Comparison of ENCODE assay signal across 18 cellular contexts in genomic region chr2:40584432-40584831, GRCh38.
DNase-seq lines count a peak whose midpoint lies in the region; ATAC-seq and TF ChIP-seq lines count a peak whose summit lies in the region.
"Had no signal": no experiment of that assay in that cellular context is flagged by ENCODE, and none has a peak within 500 bp of the region (broad histone marks: within the 10 kb centered on the region; RNA-seq: fewer than 3 reads in every experiment).

No MANE protein-coding gene starts in this region.

- H3F3A ChIP-seq in SK-N-SH (replicated peaks; ENCODE audit: insufficient read depth): no peaks in the 10 kb centered on the region

- DNase-seq in A172 (ENCODE audit: low spot score): peak; percentile 2
- DNase-seq in HS-5 (ENCODE audit: low read depth): peak; percentile 56
- no peak for DNase-seq in RWPE2 (ENCODE audit: low spot score)
- peak; percentile 4 for DNase-seq in fibroblast of lung (ENCODE audit: low read depth in 2 of 2)
- no peak for DNase-seq in stimulated activated CD4-positive, alpha-beta T cell treated with anti-CD3 and anti-CD28 coated beads, Interleukin-12 subunit alpha, Interleukin-12 subunit beta, amount 100 ng/mL, for 4 hours
- no peak for DNase-seq in activated T-cell treated with anti-CD3 and anti-CD28 coated beads, Interleukin-2, amount 50 U/mL, for 1 hour
- no peak for DNase-seq in SK-N-SH
- DNase-seq: CD4-positive, CD25-positive, alpha-beta regulatory T cell; DMS153; H7; KBM-7; NCI-H1417; NCI-H187; NCI-H510A treated with DMSO at 0.1 percent for 48 hours; NCI-H774; SHP77 treated with DMSO at 0.1 percent for 48 hours had no signal

- H3K4me1 Mint-ChIP-seq in activated T-helper 17 cell treated with anti-CD3 and anti-CD28 coated beads, Interleukin-2, amount 50 U/mL, for 72 hours: no peaks in the 10 kb centered on the region
- H3K4me1 Mint-ChIP-seq: CD4-positive, CD25-positive, alpha-beta regulatory T cell had no signal

- no peaks in the 10 kb centered on the region for H3K36me3 Mint-ChIP-seq in activated T-helper 17 cell treated with anti-CD3 and anti-CD28 coated beads, Interleukin-2, amount 50 U/mL, for 72 hours (ENCODE audit: low read depth)
- H3K36me3 Mint-ChIP-seq: CD4-positive, CD25-positive, alpha-beta regulatory T cell had no signal

- H3K9ac ChIP-seq in fibroblast of lung (ENCODE audit: insufficient read depth, low read length): no peak overlapping the region
- no peak overlapping the region for H3K9ac ChIP-seq in SK-N-SH

- no peak overlapping the region for H3K27ac Mint-ChIP-seq in activated T-helper 17 cell treated with anti-CD3 and anti-CD28 coated beads, Interleukin-2, amount 50 U/mL, for 72 hours
- H3K27ac Mint-ChIP-seq: CD4-positive, CD25-positive, alpha-beta regulatory T cell had no signal

- TF ChIP-seq RAD21 in SK-N-SH (IDR thresholded peaks at IDR 0.05; ENCODE audit: low read length): no peak

- H3K36me3 ChIP-seq in RWPE2 (ENCODE audit: low read depth): no peaks in the 10 kb centered on the region
- no peaks in the 10 kb centered on the region for H3K36me3 ChIP-seq in fibroblast of lung (ENCODE audit: control insufficient read depth, insufficient read depth, low read length)
- no peaks in the 10 kb centered on the region for H3K36me3 ChIP-seq in SK-N-SH (replicated peaks in 1 of 2; ENCODE audit: control insufficient read depth in 1 of 2, insufficient read depth in 2 of 2, low read length in 1 of 2)

- H2AFZ ChIP-seq in fibroblast of lung (ENCODE audit: low read length) (no peak overlapping the region), SK-N-SH (ENCODE audit: low read depth) (no peak overlapping the region)

- TF ChIP-seq CTCF in RWPE2 (IDR thresholded peaks at IDR 0.05; ENCODE audit: poor library complexity, severe bottlenecking) (no peak), fibroblast of lung (conservative IDR thresholded peaks at IDR 0.05 in 1 of 2, IDR thresholded peaks at IDR 0.05 in 1 of 2; ENCODE audit: low read depth in 1 of 2, low read length in 2 of 2) (no peak), SK-N-SH (IDR thresholded peaks at IDR 0.05) (no peak)

- 61% methylated on average over 2 of the region's 2 CpGs for WGBS in SK-N-SH (ENCODE audit: low lambda C conversion rate)

- no peak overlapping the region for H3K27ac ChIP-seq in RWPE2 (ENCODE audit: poor library complexity, severe bottlenecking)
- no peak overlapping the region for H3K27ac ChIP-seq in fibroblast of lung (ENCODE audit: insufficient read depth, low read length)
- no peak overlapping the region for H3K27ac ChIP-seq in SK-N-SH (ENCODE audit: low read depth in 2 of 2, low read length in 1 of 2)
- H3K27ac ChIP-seq: 22Rv1 had no signal

- no peaks in the 10 kb centered on the region for H3K27me3 Mint-ChIP-seq in activated T-helper 17 cell treated with anti-CD3 and anti-CD28 coated beads, Interleukin-2, amount 50 U/mL, for 72 hours
- H3K27me3 Mint-ChIP-seq: CD4-positive, CD25-positive, alpha-beta regulatory T cell had no signal

- no peaks in the 10 kb centered on the region for H3K4me1 ChIP-seq in RWPE2 (ENCODE audit: insufficient read depth, poor library complexity, severe bottlenecking)
- no peaks in the 10 kb centered on the region for H3K4me1 ChIP-seq in fibroblast of lung (ENCODE audit: control insufficient read depth, extremely low read depth, insufficient read depth, low read length)
- H3K4me1 ChIP-seq in SK-N-SH (ENCODE audit: control insufficient read depth in 1 of 2, insufficient read depth in 2 of 2, low read depth in 1 of 2, low read length in 1 of 2): no peaks in the 10 kb centered on the region

- peak; percentile 59; the same call in 2 of the 3 replicates for ATAC-seq in RWPE2 (ENCODE audit: low read depth)
- ATAC-seq in activated T-helper 17 cell treated with anti-CD3 and anti-CD28 coated beads, Interleukin-2, amount 50 U/mL, for 72 hours (replicated peaks): no peak

- H3K9me3 ChIP-seq in RWPE2 (ENCODE audit: severe bottlenecking) (no peaks in the 10 kb centered on the region), fibroblast of lung (ENCODE audit: control insufficient read depth, insufficient read depth, low read depth, low read length) (no peaks in the 10 kb centered on the region), SK-N-SH (no peaks in the 10 kb centered on the region)

- CTCF ChIA-PET in SK-N-SH (lab: Yijun Ruan, JAX): no interaction called here

- H3K27me3 ChIP-seq in RWPE2 (ENCODE audit: insufficient read depth, poor library complexity, severe bottlenecking) (no peaks in the 10 kb centered on the region), fibroblast of lung (ENCODE audit: control insufficient read depth, insufficient read depth, low read length) (no peaks in the 10 kb centered on the region), SK-N-SH (ENCODE audit: insufficient read depth) (no peaks in the 10 kb centered on the region)

- H3K4me3 ChIP-seq in RWPE2 (ENCODE audit: severe bottlenecking) (no peak overlapping the region), fibroblast of lung (replicated peaks in 1 of 4; ENCODE audit: control extremely low read depth in 1 of 4, insufficient read depth in 1 of 4, low read depth in 3 of 4, low read length in 4 of 4) (no peak overlapping the region), SK-N-SH (ENCODE audit: low read depth in 2 of 2, low read length in 1 of 2) (no peak overlapping the region)

- POLR2A ChIA-PET in SK-N-SH (lab: Yijun Ruan, JAX): no interaction called here

- no peaks in the 10 kb centered on the region for H4K20me1 ChIP-seq in fibroblast of lung (ENCODE audit: control insufficient read depth, extremely low read depth, insufficient read depth, low read length)
- no peaks in the 10 kb centered on the region for H4K20me1 ChIP-seq in SK-N-SH (ENCODE audit: insufficient read depth)

- H3K4me2 ChIP-seq in fibroblast of lung (ENCODE audit: extremely low read depth, insufficient read depth, low read length): no peak overlapping the region
- no peak overlapping the region for H3K4me2 ChIP-seq in SK-N-SH

- H3K79me2 ChIP-seq in fibroblast of lung (ENCODE audit: control insufficient read depth, insufficient read depth, low read length) (no peaks in the 10 kb centered on the region), SK-N-SH (ENCODE audit: insufficient read depth) (no peaks in the 10 kb centered on the region)

- H3K9me3 Mint-ChIP-seq in activated T-helper 17 cell treated with anti-CD3 and anti-CD28 coated beads, Interleukin-2, amount 50 U/mL, for 72 hours: peaks cover 3% of the 10 kb centered on the region

- no peak overlapping the region for H3K4me3 Mint-ChIP-seq in activated T-helper 17 cell treated with anti-CD3 and anti-CD28 coated beads, Interleukin-2, amount 50 U/mL, for 72 hours
- H3K4me3 Mint-ChIP-seq: CD4-positive, CD25-positive, alpha-beta regulatory T cell had no signal

- no peaks in the 10 kb centered on the region for H3K9me2 ChIP-seq in SK-N-SH

- no peak for TF ChIP-seq EP300 in SK-N-SH (IDR thresholded peaks at IDR 0.05; ENCODE audit: borderline replicate concordance in 1 of 2, low read depth in 1 of 2, low read length in 1 of 2)

TF ChIP-seq in SK-N-SH, 30 proteins besides CTCF, POLR2A, EP300 and RAD21 (continues in another document):
- TF ChIP-seq MAX (IDR thresholded peaks at IDR 0.05; ENCODE audit: low read depth): no peak
- TF ChIP-seq EZH2phosphoT487 (IDR thresholded peaks at IDR 0.05; ENCODE audit: borderline replicate concordance, low read depth): no peak
- no peak for TF ChIP-seq FOXM1 (IDR thresholded peaks at IDR 0.05; ENCODE audit: low read depth)
- TF ChIP-seq, protein P1, sequence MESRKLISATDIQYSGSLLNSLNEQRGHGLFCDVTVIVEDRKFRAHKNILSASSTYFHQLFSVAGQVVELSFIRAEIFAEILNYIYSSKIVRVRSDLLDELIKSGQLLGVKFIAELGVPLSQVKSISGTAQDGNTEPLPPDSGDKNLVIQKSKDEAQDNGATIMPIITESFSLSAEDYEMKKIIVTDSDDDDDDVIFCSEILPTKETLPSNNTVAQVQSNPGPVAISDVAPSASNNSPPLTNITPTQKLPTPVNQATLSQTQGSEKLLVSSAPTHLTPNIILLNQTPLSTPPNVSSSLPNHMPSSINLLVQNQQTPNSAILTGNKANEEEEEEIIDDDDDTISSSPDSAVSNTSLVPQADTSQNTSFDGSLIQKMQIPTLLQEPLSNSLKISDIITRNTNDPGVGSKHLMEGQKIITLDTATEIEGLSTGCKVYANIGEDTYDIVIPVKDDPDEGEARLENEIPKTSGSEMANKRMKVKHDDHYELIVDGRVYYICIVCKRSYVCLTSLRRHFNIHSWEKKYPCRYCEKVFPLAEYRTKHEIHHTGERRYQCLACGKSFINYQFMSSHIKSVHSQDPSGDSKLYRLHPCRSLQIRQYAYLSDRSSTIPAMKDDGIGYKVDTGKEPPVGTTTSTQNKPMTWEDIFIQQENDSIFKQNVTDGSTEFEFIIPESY (IDR thresholded peaks at IDR 0.05; ENCODE audit: borderline replicate concordance, low read depth): no peak
- no peak for TF ChIP-seq RXRA (IDR thresholded peaks at IDR 0.05; ENCODE audit: borderline replicate concordance, low read depth)
- no peak for TF ChIP-seq MXI1 (IDR thresholded peaks at IDR 0.05; ENCODE audit: low read depth, low read length)
- TF ChIP-seq, protein P2, sequence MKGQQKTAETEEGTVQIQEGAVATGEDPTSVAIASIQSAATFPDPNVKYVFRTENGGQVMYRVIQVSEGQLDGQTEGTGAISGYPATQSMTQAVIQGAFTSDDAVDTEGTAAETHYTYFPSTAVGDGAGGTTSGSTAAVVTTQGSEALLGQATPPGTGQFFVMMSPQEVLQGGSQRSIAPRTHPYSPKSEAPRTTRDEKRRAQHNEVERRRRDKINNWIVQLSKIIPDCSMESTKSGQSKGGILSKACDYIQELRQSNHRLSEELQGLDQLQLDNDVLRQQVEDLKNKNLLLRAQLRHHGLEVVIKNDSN (IDR thresholded peaks at IDR 0.05; ENCODE audit: borderline replicate concordance, low read depth): no peak
- TF ChIP-seq USF2 (IDR thresholded peaks at IDR 0.05; ENCODE audit: borderline replicate concordance, low read depth, low read length): no peak
- TF ChIP-seq TCF12 (IDR thresholded peaks at IDR 0.05): no peak
- no peak for TF ChIP-seq JUND (IDR thresholded peaks at IDR 0.05)
- TF ChIP-seq SMC3 (IDR thresholded peaks at IDR 0.05; ENCODE audit: low read depth, low read length): no peak
- no peak for TF ChIP-seq YY1 (IDR thresholded peaks at IDR 0.05; ENCODE audit: low read depth)
- no peak for TF ChIP-seq TEAD4 (IDR thresholded peaks at IDR 0.05; ENCODE audit: borderline replicate concordance, insufficient read depth)

Comparison
In these comparisons a context has a peak if more than half of its experiments do, and no peak if none do; other contexts are left out.
1. DNase-seq: peak in A172 (single experiment), HS-5 (single experiment) and fibroblast of lung (2 of 2); none in RWPE2 (single experiment), stimulated activated CD4-positive, alpha-beta T cell treated with anti-CD3 and anti-CD28 coated beads, Interleukin-12 subunit alpha, Interleukin-12 subunit beta, amount 100 ng/mL, for 4 hours (single experiment), activated T-cell treated with anti-CD3 and anti-CD28 coated beads, Interleukin-2, amount 50 U/mL, for 1 hour (single experiment) and SK-N-SH (single experiment).